In genomic region chr5:120734033-120734432, GRCh38 we compare ENCODE assay signal across 19 cellular contexts.
A peak's percentile ranks its signal among the peaks of the same experiment; 100 is the strongest.
DNase-seq lines count a peak whose midpoint lies in the region; ATAC-seq and TF ChIP-seq lines count a peak whose summit lies in the region.
"Had no signal": no experiment of that assay in that cellular context is flagged by ENCODE, and none has a peak within 500 bp of the region (broad histone marks: within the 10 kb centered on the region; RNA-seq: fewer than 3 reads in every experiment).

No MANE protein-coding gene starts in this region.

- H3K4me3 ChIP-seq in HFF-Myc (replicated peaks; ENCODE audit: low read depth, low read length) (no peak overlapping the region), hepatocyte (no peak overlapping the region)
- H3K4me3 ChIP-seq: coronary artery, sigmoid colon had no signal

- no peaks in the 10 kb centered on the region for H3K27me3 ChIP-seq in hepatocyte
- H3K27me3 ChIP-seq: sigmoid colon had no signal

- H3K36me3 ChIP-seq in hepatocyte (replicated peaks; ENCODE audit: insufficient read depth, low read depth): no peaks in the 10 kb centered on the region
- H3K36me3 ChIP-seq: sigmoid colon had no signal

- H2AFZ ChIP-seq in hepatocyte: no peak overlapping the region

- H3K9me2 ChIP-seq in hepatocyte (replicated peaks; ENCODE audit: insufficient read depth): peaks cover 2% of the 10 kb centered on the region

- no peak overlapping the region for H3K4me2 ChIP-seq in hepatocyte

- DNase-seq in D341Med (ENCODE audit: low spot score) (peak; percentile 14), HFF-Myc (ENCODE audit: extremely low read depth, low read depth) (peak; percentile 11), cerebellar nuclear complex (lab: John Stamatoyannopoulos, UW) (peak; percentile 22 to 25), iPS-NIHi7 (ENCODE audit: extremely low spot score) (peak; percentile 68), hepatocyte (ENCODE audit: low spot score) (no peak), NCI-H345 (lab: John Stamatoyannopoulos, UW) (no peak)
- no peak for DNase-seq in stimulated activated naive CD8-positive, alpha-beta T cell treated with anti-CD3 and anti-CD28 coated beads, Interleukin-15, Interleukin-2, amounts not matched to agents 100 U/mL and 50 U/mL, for 24 hours
- DNase-seq: activated CD4-positive, CD25-positive, alpha-beta regulatory T cell; activated effector memory CD4-positive, alpha-beta T cell treated with Interleukin-2 at 50 U/mL for 16 hours; AML-193; Caco-2; head of caudate nucleus; kidney glomerular epithelial cell; NCI-H1092; sigmoid colon; stimulated activated CD4-positive, alpha-beta T cell treated with anti-CD3 and anti-CD28 coated beads, Interleukin-4, amount 100 ng/mL, for 1 hour had no signal

- TF ChIP-seq CTCF in HFF-Myc (IDR thresholded peaks at IDR 0.05; ENCODE audit: low read depth, low read length, missing control alignments) (no peak), hepatocyte (IDR thresholded peaks at IDR 0.05; ENCODE audit: poor library complexity) (no peak)

- no peak overlapping the region for H3K27ac ChIP-seq in hepatocyte
- H3K27ac ChIP-seq: coronary artery, RWPE1, sigmoid colon had no signal

- H3K79me2 ChIP-seq in hepatocyte: no peaks in the 10 kb centered on the region

- H3K4me1 ChIP-seq in hepatocyte (ENCODE audit: insufficient read depth): no peaks in the 10 kb centered on the region
- H3K4me1 ChIP-seq: Caco-2, sigmoid colon had no signal

- H4K20me1 ChIP-seq in hepatocyte (ENCODE audit: insufficient read depth, poor library complexity, severe bottlenecking): no peaks in the 10 kb centered on the region

- no peak for ATAC-seq in stimulated activated naive CD8-positive, alpha-beta T cell treated with anti-CD3 and anti-CD28 coated beads, Interleukin-15, Interleukin-2, amounts not matched to agents 100 U/mL and 50 U/mL, for 24 hours
- no peak for ATAC-seq in GM21723 (IDR thresholded peaks at IDR 0.05; ENCODE audit: unreplicated experiment)

- no peaks in the 10 kb centered on the region for H3K9me3 ChIP-seq in hepatocyte (ENCODE audit: low read depth)
- H3K9me3 ChIP-seq: Caco-2, sigmoid colon had no signal

- WGBS in hepatocyte (ENCODE audit: low lambda C conversion rate, missing lambda C conversion rate): 71% methylated on average over 4 of the region's 4 CpGs

Comparison
In these comparisons a context has a peak if more than half of its experiments do, and no peak if none do; other contexts are left out.
1. DNase-seq: peak in D341Med (single experiment), HFF-Myc (single experiment), cerebellar nuclear complex (2 of 2) and iPS-NIHi7 (single experiment); none in stimulated activated naive CD8-positive, alpha-beta T cell treated with anti-CD3 and anti-CD28 coated beads, Interleukin-15, Interleukin-2, amounts not matched to agents 100 U/mL and 50 U/mL, for 24 hours (single experiment), hepatocyte (single experiment) and NCI-H345 (single experiment).